Comparison of ENCODE assay signal across 8 cellular contexts in genomic region chr6:31836036-31836675, GRCh38. TPM values are rescaled to one million over a fixed set of nuclear protein-coding genes. Genes with fewer than 3 reads are reported as not detected.
A peak's percentile ranks its signal among the peaks of the same experiment; 100 is the strongest.
DNase-seq lines count a peak whose midpoint lies in the region; ATAC-seq lines count a peak whose summit lies in the region.

No MANE protein-coding gene starts in this region.

- no peak for ATAC-seq in activated CD8-positive, alpha-beta memory T cell treated with anti-CD3 and anti-CD28 coated beads, Interleukin-2, amount 10 ng/mL, durations not matched to agents 7 days and 5 days
- ATAC-seq in left lobe of liver (peak; percentile 4), GM21619 (IDR thresholded peaks at IDR 0.05; ENCODE audit: unreplicated experiment) (no peak)

- peak overlapping the region; percentile 98 for H3K27ac Mint-ChIP-seq in activated CD8-positive, alpha-beta memory T cell treated with anti-CD3 and anti-CD28 coated beads, Interleukin-2, amount 10 ng/mL, durations not matched to agents 7 days and 5 days
- H3K27ac Mint-ChIP-seq in activated naive CD8-positive, alpha-beta T cell treated with anti-CD3 and anti-CD28 coated beads for 36 hours = peak overlapping the region; percentile 95

- H3K9me3 ChIP-seq in thymus (ENCODE audit: control insufficient read depth) = no peaks in the 10 kb centered on the region

- no peaks in the 10 kb centered on the region for H3K9me3 Mint-ChIP-seq in activated CD8-positive, alpha-beta memory T cell treated with anti-CD3 and anti-CD28 coated beads, Interleukin-2, amount 10 ng/mL, durations not matched to agents 7 days and 5 days (ENCODE audit: low read depth)
- no peaks in the 10 kb centered on the region for H3K9me3 Mint-ChIP-seq in activated naive CD8-positive, alpha-beta T cell treated with anti-CD3 and anti-CD28 coated beads for 36 hours

- no peaks in the 10 kb centered on the region for H3K27me3 ChIP-seq in thymus (ENCODE audit: control insufficient read depth, insufficient read depth)

- H3K4me1 Mint-ChIP-seq in activated CD8-positive, alpha-beta memory T cell treated with anti-CD3 and anti-CD28 coated beads, Interleukin-2, amount 10 ng/mL, durations not matched to agents 7 days and 5 days = peaks cover 48% of the 10 kb centered on the region
- peaks cover 30% of the 10 kb centered on the region for H3K4me1 Mint-ChIP-seq in activated naive CD8-positive, alpha-beta T cell treated with anti-CD3 and anti-CD28 coated beads for 36 hours

- peak overlapping the region; percentile 15 for H3K27ac ChIP-seq in thymus (ENCODE audit: low read depth)

- H3K36me3 Mint-ChIP-seq in activated CD8-positive, alpha-beta memory T cell treated with anti-CD3 and anti-CD28 coated beads, Interleukin-2, amount 10 ng/mL, durations not matched to agents 7 days and 5 days = peaks cover 59% of the 10 kb centered on the region
- peaks cover 65% of the 10 kb centered on the region for H3K36me3 Mint-ChIP-seq in activated naive CD8-positive, alpha-beta T cell treated with anti-CD3 and anti-CD28 coated beads for 36 hours

- no peak for DNase-seq in activated CD8-positive, alpha-beta memory T cell treated with anti-CD3 and anti-CD28 coated beads, Interleukin-2, amount 10 ng/mL, durations not matched to agents 7 days and 5 days
- DNase-seq in activated CD8-positive, alpha-beta memory T cell treated with anti-CD3 and anti-CD28 coated beads, Interleukin-2, amount 50 U/mL, for 48 hours = no peak
- no peak for DNase-seq in activated naive CD8-positive, alpha-beta T cell treated with anti-CD3 and anti-CD28 coated beads for 36 hours
- DNase-seq in left lobe of liver (ENCODE audit: low spot score) (no peak), NCI-H524 treated with DMSO at 0.1 percent for 48 hours (lab: John Stamatoyannopoulos, UW) (no peak), C1 segment of cervical spinal cord (lab: John Stamatoyannopoulos, UW) (no peak)

- CTCF ChIA-PET in activated CD8-positive, alpha-beta memory T cell treated with anti-CD3 and anti-CD28 coated beads, Interleukin-2, amount 10 ng/mL, durations not matched to agents 7 days and 5 days (lab: Charles Lee) = interaction anchor here (0.6 to 1.4 kb wide), 6 partner anchors 26 to 290 kb away, joined by 3 to 4 read pairs (median 4); partner anchors contain the start of genes ABHD16A, ATP6V1G2 and NEU1

- H3K36me3 ChIP-seq in thymus (ENCODE audit: control insufficient read depth, insufficient read depth) = peaks cover 39% of the 10 kb centered on the region

- H3K4me1 ChIP-seq in thymus (ENCODE audit: control insufficient read depth, insufficient read depth, low read length) = peaks cover 24% of the 10 kb centered on the region

- H3K4me3 Mint-ChIP-seq in activated CD8-positive, alpha-beta memory T cell treated with anti-CD3 and anti-CD28 coated beads, Interleukin-2, amount 10 ng/mL, durations not matched to agents 7 days and 5 days = peak overlapping the region; percentile 99
- peak overlapping the region; percentile 98 for H3K4me3 Mint-ChIP-seq in activated naive CD8-positive, alpha-beta T cell treated with anti-CD3 and anti-CD28 coated beads for 36 hours

- 13% methylated on average over 16 of the region's 16 CpGs for WGBS in thymus

- peak overlapping the region; percentile 59 for H3K4me3 ChIP-seq in thymus (ENCODE audit: low read length)

- no peaks in the 10 kb centered on the region for H3K27me3 Mint-ChIP-seq in activated CD8-positive, alpha-beta memory T cell treated with anti-CD3 and anti-CD28 coated beads, Interleukin-2, amount 10 ng/mL, durations not matched to agents 7 days and 5 days
- H3K27me3 Mint-ChIP-seq in activated naive CD8-positive, alpha-beta T cell treated with anti-CD3 and anti-CD28 coated beads for 36 hours = peaks cover 13% of the 10 kb centered on the region

RNA-seq across cellular contexts. Expression of gene HSPA1B, which starts 8.6 kb away (rescaled TPM):
- total RNA-seq in activated CD8-positive, alpha-beta memory T cell treated with anti-CD3 and anti-CD28 coated beads, Interleukin-2, amount 10 ng/mL, durations not matched to agents 7 days and 5 days = 10 to 100 TPM; 64.6 to 71.6 TPM
- 10 to 100 TPM; 21.6 to 24.3 TPM for total RNA-seq in activated naive CD8-positive, alpha-beta T cell treated with anti-CD3 and anti-CD28 coated beads for 36 hours
- total RNA-seq in left lobe of liver = 50.8 TPM
- 46.8 TPM for polyA plus RNA-seq in thymus

RNA-seq across cellular contexts. Expression of gene HSPA1A, which starts 20.8 kb away (rescaled TPM):
- total RNA-seq in activated CD8-positive, alpha-beta memory T cell treated with anti-CD3 and anti-CD28 coated beads, Interleukin-2, amount 10 ng/mL, durations not matched to agents 7 days and 5 days = 100 to 1,000 TPM; 124 to 137 TPM
- total RNA-seq in activated naive CD8-positive, alpha-beta T cell treated with anti-CD3 and anti-CD28 coated beads for 36 hours = 10 to 100 TPM; 24.3 to 24.8 TPM
- total RNA-seq in left lobe of liver = 89.1 TPM
- 68.8 TPM for polyA plus RNA-seq in thymus

RNA-seq across cellular contexts. Expression of gene HSPA1L, which starts 21.1 kb away (rescaled TPM):
- total RNA-seq in activated CD8-positive, alpha-beta memory T cell treated with anti-CD3 and anti-CD28 coated beads, Interleukin-2, amount 10 ng/mL, durations not matched to agents 7 days and 5 days = 1 to 10 TPM; 2.9 to 3.1 TPM
- 1 to 10 TPM; 1.2 to 1.5 TPM for total RNA-seq in activated naive CD8-positive, alpha-beta T cell treated with anti-CD3 and anti-CD28 coated beads for 36 hours
- total RNA-seq in left lobe of liver = 0.60 TPM
- 2.4 TPM for polyA plus RNA-seq in thymus

RNA-seq across cellular contexts. Expression of gene NEU1, which starts 26.5 kb away (rescaled TPM):
- total RNA-seq in activated CD8-positive, alpha-beta memory T cell treated with anti-CD3 and anti-CD28 coated beads, Interleukin-2, amount 10 ng/mL, durations not matched to agents 7 days and 5 days = 10 to 100 TPM; 13.0 to 21.5 TPM
- total RNA-seq in activated naive CD8-positive, alpha-beta T cell treated with anti-CD3 and anti-CD28 coated beads for 36 hours = 10 to 100 TPM; 12.4 to 12.9 TPM
- 20.1 TPM for total RNA-seq in left lobe of liver
- 21.9 TPM for polyA plus RNA-seq in thymus

RNA-seq across cellular contexts. Expression of gene LSM2, which starts 29.4 kb away (rescaled TPM):
- total RNA-seq in activated CD8-positive, alpha-beta memory T cell treated with anti-CD3 and anti-CD28 coated beads, Interleukin-2, amount 10 ng/mL, durations not matched to agents 7 days and 5 days = 100 to 1,000 TPM; 124 to 129 TPM
- 100 to 1,000 TPM; 145 TPM for total RNA-seq in activated naive CD8-positive, alpha-beta T cell treated with anti-CD3 and anti-CD28 coated beads for 36 hours
- 9.8 TPM for total RNA-seq in left lobe of liver
- 76.8 TPM for polyA plus RNA-seq in thymus
